In the genomic region with DNA sequence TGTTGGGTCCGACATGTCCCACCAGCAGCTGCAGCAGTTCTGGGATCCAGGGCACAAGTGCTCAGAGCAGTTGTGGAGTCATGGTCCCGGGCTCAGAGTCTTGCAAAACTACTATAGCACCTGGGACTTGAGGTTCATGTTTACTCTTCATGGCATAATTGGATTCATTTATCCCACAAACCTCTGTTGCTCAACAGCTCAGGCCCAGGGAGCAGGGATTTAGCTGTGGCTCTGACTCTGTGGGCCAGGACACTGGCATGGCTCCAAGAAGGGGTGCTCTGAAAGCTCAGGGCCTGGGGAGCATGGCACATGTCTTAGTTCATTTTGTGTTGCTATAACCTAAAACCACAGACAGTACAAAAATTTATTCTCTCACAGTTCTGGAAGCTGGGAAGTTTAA, we compare ENCODE assay signal across 27 cellular contexts.
DNase-seq lines count a peak whose midpoint lies in the region; ATAC-seq and TF ChIP-seq lines count a peak whose summit lies in the region.
"Had no signal": no experiment of that assay in that cellular context is flagged by ENCODE, and none has a peak within 500 bp of the region (broad histone marks: within the 10 kb centered on the region; RNA-seq: fewer than 3 reads in every experiment).

No MANE protein-coding gene starts in this region.

- no peak overlapping the region for H2BK15ac ChIP-seq in H9 (ENCODE audit: low read depth, low read length)

- H3K23me2 ChIP-seq in H9 (ENCODE audit: insufficient read length, low read depth, low read length, poor library complexity, severe bottlenecking), result no peaks in the 10 kb centered on the region

- intact Hi-C loops in Calu3 (cut with micrococcal nuclease; ENCODE audit: unreplicated experiment), result no loop called here

- no peak overlapping the region for H4K5ac ChIP-seq in H9 (ENCODE audit: insufficient read length, low read depth, low read length)

- no peak overlapping the region for H3K4ac ChIP-seq in H9 (ENCODE audit: low read depth, low read length)

- no peak overlapping the region for H3K14ac ChIP-seq in H9 (ENCODE audit: insufficient read depth, low read length)

- H3K9me3 Mint-ChIP-seq in Calu3 (ENCODE audit: low read depth, unreplicated experiment) (peaks cover 7% of the 10 kb centered on the region), H9 (peaks cover 35 to 51% of the 10 kb centered on the region in 2 experiments)

- H3K56ac ChIP-seq in H9 (ENCODE audit: insufficient read length, low read depth, low read length), result no peak overlapping the region

- ATAC-seq in left lobe of liver, result peak; percentile 78
- ATAC-seq in HG02678 (IDR thresholded peaks at IDR 0.05; ENCODE audit: unreplicated experiment), result no peak
- ATAC-seq: activated T-cell treated with anti-CD3 and anti-CD28 coated beads, Interleukin-2, amount 50 U/mL, for 72 hours; left colon; naive thymus-derived CD4-positive, alpha-beta T cell had no signal

- no peaks in the 10 kb centered on the region for H3K27me3 ChIP-seq in H9 (ENCODE audit: insufficient read depth, low read length)

- no peaks in the 10 kb centered on the region for H3K9me3 ChIP-seq in H9 (ENCODE audit: control insufficient read depth, low read depth, low read length)
- H3K9me3 ChIP-seq: A549, Caco-2 had no signal

- DNase-seq in Calu3 (peak; percentile 15), M059J (ENCODE audit: low read depth) (peak; percentile 81), amniotic epithelial cell (ENCODE audit: low read depth) (peak; percentile 77), left lobe of liver (ENCODE audit: low spot score) (peak; percentile 44), ACHN (no peak), CD1c-positive myeloid dendritic cell (ENCODE audit: extremely low spot score) (no peak), H9 (no peak)
- DNase-seq: activated CD4-positive, alpha-beta T cell treated with anti-CD3 and anti-CD28 coated beads, Interleukin-2, amount 10 ng/mL, durations not matched to agents 7 days and 5 days; activated naive CD4-positive, alpha-beta T cell treated with anti-CD3 and anti-CD28 coated beads, Interleukin-2, amount 10 ng/mL, durations not matched to agents 7 days and 5 days; activated T-cell treated with anti-CD3 and anti-CD28 coated beads, Interleukin-2, amount 50 U/mL, for 72 hours; Caco-2; DND-41; head of caudate nucleus; Kasumi-1; left colon; naive thymus-derived CD4-positive, alpha-beta T cell; NCI-H1048; NCI-H187; NCI-H524 treated with DMSO at 0.1 percent for 48 hours; RPMI8226; SK-N-SH; stimulated activated CD4-positive, alpha-beta T cell treated with anti-CD3 and anti-CD28 coated beads, Interleukin-1b, Interleukin-23, amount 100 ng/mL, for 48 hours; WERI-Rb-1 had no signal

- H3K4me3 Mint-ChIP-seq in Calu3 (ENCODE audit: low read depth, unreplicated experiment), result no peak overlapping the region
- no peak overlapping the region for H3K4me3 Mint-ChIP-seq in H9
- H3K4me3 Mint-ChIP-seq: activated CD4-positive, alpha-beta T cell treated with anti-CD3 and anti-CD28 coated beads, Interleukin-2, amount 10 ng/mL, durations not matched to agents 7 days and 5 days; activated naive CD4-positive, alpha-beta T cell treated with anti-CD3 and anti-CD28 coated beads, Interleukin-2, amount 10 ng/mL, durations not matched to agents 7 days and 5 days; activated T-cell treated with anti-CD3 and anti-CD28 coated beads, Interleukin-2, amount 50 U/mL, for 72 hours; mesothelial cell of epicardium; naive thymus-derived CD4-positive, alpha-beta T cell; T-helper 2 cell treated with Interferon-gamma antibody and Interleukin-4, amounts not matched to agents 5 μg/mL and 100 μg/mL, for 36 hours had no signal

- no peak overlapping the region for H3K23ac ChIP-seq in H9 (ENCODE audit: insufficient read length, low read depth, low read length)

- no peaks in the 10 kb centered on the region for H3K79me1 ChIP-seq in H9 (ENCODE audit: insufficient read depth, low read depth, low read length, poor library complexity, severe bottlenecking)

- H4K20me1 ChIP-seq in H9 (ENCODE audit: control insufficient read depth, insufficient read depth, insufficient read length), result no peaks in the 10 kb centered on the region

- in situ Hi-C loops in ACHN (cut with HindIII; ENCODE audit: low pct_ligation_motif_present, low pct_unique_long_range_greater_than_20kb, low sequenced_read_pairs), result no loop called here

- no peak overlapping the region for H2AK5ac ChIP-seq in H9 (ENCODE audit: insufficient read length, low read length)

- H3K4me1 Mint-ChIP-seq in Calu3 (ENCODE audit: low read depth, unreplicated experiment), result peaks cover 21% of the 10 kb centered on the region
- no peaks in the 10 kb centered on the region; a peak in 1 of 4 replicates for H3K4me1 Mint-ChIP-seq in H9
- H3K4me1 Mint-ChIP-seq: activated CD4-positive, alpha-beta T cell treated with anti-CD3 and anti-CD28 coated beads, Interleukin-2, amount 10 ng/mL, durations not matched to agents 7 days and 5 days; activated naive CD4-positive, alpha-beta T cell treated with anti-CD3 and anti-CD28 coated beads, Interleukin-2, amount 10 ng/mL, durations not matched to agents 7 days and 5 days; mesothelial cell of epicardium; naive thymus-derived CD4-positive, alpha-beta T cell had no signal

- BruUV-seq in Calu3 (replicated peaks; lab: Mats Ljungman, UMichigan), result no TSS peak

- no peak overlapping the region for H2BK12ac ChIP-seq in H9 (ENCODE audit: insufficient read length, low read depth, low read length)

- no peaks in the 10 kb centered on the region for H3K4me1 ChIP-seq in H9 (ENCODE audit: insufficient read depth, low read length)
- H3K4me1 ChIP-seq: A549, Caco-2 had no signal

- H2AFZ ChIP-seq in H9 (ENCODE audit: low read length), result no peak overlapping the region

- H3K4me2 ChIP-seq in H9 (ENCODE audit: insufficient read depth, insufficient read length, low read length), result no peak overlapping the region
- H3K4me2 ChIP-seq: A549, SK-N-SH had no signal

- H3T11ph ChIP-seq in H9 (ENCODE audit: low read length), result no peak overlapping the region

- no peak overlapping the region for H3K9ac ChIP-seq in H9 (ENCODE audit: extremely low read depth, insufficient read length, low read length)
- H3K9ac ChIP-seq: SK-N-SH had no signal

- H4K8ac ChIP-seq in H9 (replicated peaks; ENCODE audit: insufficient read length, low read depth, low read length), result no peak overlapping the region

- H2BK120ac ChIP-seq in H9 (ENCODE audit: low read depth, low read length, poor library complexity, severe bottlenecking), result no peak overlapping the region

- TF ChIP-seq CTCF in Calu3 (IDR thresholded peaks at IDR 0.05; ENCODE audit: unreplicated experiment) (no peak), H9 (conservative IDR thresholded peaks at IDR 0.05) (no peak)

- no peak overlapping the region for H4K91ac ChIP-seq in H9 (ENCODE audit: insufficient read length, low read depth, low read length)

- H3K27ac Mint-ChIP-seq in Calu3 (ENCODE audit: unreplicated experiment) (no peak overlapping the region), H9 (no peak overlapping the region)
- H3K27ac Mint-ChIP-seq: activated CD4-positive, alpha-beta T cell treated with anti-CD3 and anti-CD28 coated beads, Interleukin-2, amount 10 ng/mL, durations not matched to agents 7 days and 5 days; activated naive CD4-positive, alpha-beta T cell treated with anti-CD3 and anti-CD28 coated beads, Interleukin-2, amount 10 ng/mL, durations not matched to agents 7 days and 5 days; activated T-cell treated with anti-CD3 and anti-CD28 coated beads, Interleukin-2, amount 50 U/mL, for 72 hours; mesothelial cell of epicardium; naive thymus-derived CD4-positive, alpha-beta T cell; T-helper 2 cell treated with Interferon-gamma antibody and Interleukin-4, amounts not matched to agents 5 μg/mL and 100 μg/mL, for 36 hours had no signal

- CTCF ChIA-PET in Calu3 (lab: Charles Lee), result interaction anchor here (1.0 kb wide), 1 partner anchor 12 kb away, joined by 3 read pairs; no protein-coding TSS in a partner anchor

- no peak overlapping the region for H2BK5ac ChIP-seq in H9 (ENCODE audit: insufficient read length, low read length)

- no peak overlapping the region for H2BK20ac ChIP-seq in H9 (ENCODE audit: low read depth, low read length, poor library complexity, severe bottlenecking)

- no CpG with 5 or more reads among the region's 2 CpGs for WGBS in H9 (ENCODE audit: extremely low coverage, insufficient read length, low lambda C conversion rate)

- H3K79me2 ChIP-seq in H9 (ENCODE audit: insufficient read depth, low read length), result no peaks in the 10 kb centered on the region

- no peak overlapping the region for H3K27ac ChIP-seq in H9 (ENCODE audit: insufficient read length, low read depth, low read length)
- H3K27ac ChIP-seq: A549, WERI-Rb-1 had no signal

- H3K18ac ChIP-seq in H9 (ENCODE audit: insufficient read length, low read depth, low read length), result no peak overlapping the region

- H3K36me3 Mint-ChIP-seq in Calu3 (ENCODE audit: insufficient read depth, unreplicated experiment), result no peaks in the 10 kb centered on the region
- peaks cover 29 to 60% (median 31%) of the 10 kb centered on the region in 3 experiments for H3K36me3 Mint-ChIP-seq in H9 (ENCODE audit: insufficient read depth in 1 of 3, low read depth in 3 of 3)
- H3K36me3 Mint-ChIP-seq: activated naive CD4-positive, alpha-beta T cell treated with anti-CD3 and anti-CD28 coated beads, Interleukin-2, amount 10 ng/mL, durations not matched to agents 7 days and 5 days; naive thymus-derived CD4-positive, alpha-beta T cell had no signal

- H3K27me3 Mint-ChIP-seq in Calu3 (ENCODE audit: unreplicated experiment) (no peaks in the 10 kb centered on the region), H9 (ENCODE audit: low read depth) (no peaks in the 10 kb centered on the region)
- H3K27me3 Mint-ChIP-seq: activated CD4-positive, alpha-beta T cell treated with anti-CD3 and anti-CD28 coated beads, Interleukin-2, amount 10 ng/mL, durations not matched to agents 7 days and 5 days; activated naive CD4-positive, alpha-beta T cell treated with anti-CD3 and anti-CD28 coated beads, Interleukin-2, amount 10 ng/mL, durations not matched to agents 7 days and 5 days; naive thymus-derived CD4-positive, alpha-beta T cell had no signal

Comparison
In these comparisons a context has a peak if more than half of its experiments do, and no peak if none do; other contexts are left out.
1. DNase-seq: peak in Calu3 (single experiment), M059J (single experiment), amniotic epithelial cell (single experiment) and left lobe of liver (single experiment); none in ACHN (single experiment), CD1c-positive myeloid dendritic cell (single experiment) and H9 (single experiment).